34 cellular contexts compared by ENCODE assay signal in genomic region chr5:82661933-82662332, GRCh38.
"Had no signal": no experiment of that assay in that cellular context is flagged by ENCODE, and none has a peak within 500 bp of the region (broad histone marks: within the 10 kb centered on the region; RNA-seq: fewer than 3 reads in every experiment).

No MANE protein-coding gene starts in this region.

- H3K4me1 ChIP-seq: body of pancreas had no signal

- H3K27ac ChIP-seq: body of pancreas, coronary artery, dorsolateral prefrontal cortex, esophagus muscularis mucosa, gastroesophageal sphincter, heart right ventricle, hepatocyte, WERI-Rb-1 had no signal

- DNase-seq: activated B cell treated with CpG ODN at 0.5 μM for 24 hours; activated CD4-positive, alpha-beta memory T cell treated with anti-CD3 and anti-CD28 coated beads for 36 hours; activated CD4-positive, alpha-beta T cell treated with anti-CD3 and anti-CD28 coated beads for 48 hours; activated CD8-positive, alpha-beta memory T cell treated with anti-CD3 and anti-CD28 coated beads, Interleukin-2, amount 10 ng/mL, durations not matched to agents 7 days and 5 days; activated CD8-positive, alpha-beta memory T cell treated with anti-CD3 and anti-CD28 coated beads, Interleukin-2, amount 50 U/mL, for 4 hours; activated CD8-positive, alpha-beta T cell treated with anti-CD3 and anti-CD28 coated beads, Interleukin-2, amount 10 ng/mL, durations not matched to agents 7 days and 5 days; activated effector memory CD4-positive, alpha-beta T cell treated with anti-CD3 and anti-CD28 coated beads, Interleukin-2, amount 50 U/mL, for 16 hours; activated naive CD4-positive, alpha-beta T cell treated with anti-CD3 and anti-CD28 coated beads for 36 hours; activated naive CD8-positive, alpha-beta T cell treated with anti-CD3 and anti-CD28 coated beads for 36 hours; activated naive CD8-positive, alpha-beta T cell treated with anti-CD3 and anti-CD28 coated beads, Interleukin-2, amount 50 U/mL, for 24 hours; activated T-cell treated with anti-CD3 and anti-CD28 coated beads, Interleukin-2, amount 50 U/mL, for 1 hour; activated T-cell treated with anti-CD3 and anti-CD28 coated beads, Interleukin-2, amount 50 U/mL, for 48 hours; amygdala; aorta; body of pancreas; caudate nucleus; cerebellar nuclear complex; dorsolateral prefrontal cortex; effector memory CD8-positive, alpha-beta T cell; foreskin melanocyte; heart right ventricle; T-helper 1 cell; T-helper 17 cell; T1000; WERI-Rb-1 had no signal

- H3K36me3 ChIP-seq: esophagus muscularis mucosa, gastroesophageal sphincter, heart right ventricle, WERI-Rb-1 had no signal

- H3K9me3 ChIP-seq: body of pancreas, esophagus muscularis mucosa, gastroesophageal sphincter, heart right ventricle had no signal

- H3K4me3 ChIP-seq: body of pancreas, coronary artery, dorsolateral prefrontal cortex, esophagus muscularis mucosa, gastroesophageal sphincter, heart right ventricle, hepatocyte had no signal

- H3K4me3 Mint-ChIP-seq: activated B cell treated with CpG ODN at 0.5 μM for 24 hours; activated CD4-positive, alpha-beta memory T cell treated with anti-CD3 and anti-CD28 coated beads for 36 hours; activated CD8-positive, alpha-beta memory T cell treated with anti-CD3 and anti-CD28 coated beads, Interleukin-2, amount 10 ng/mL, durations not matched to agents 7 days and 5 days; activated CD8-positive, alpha-beta T cell treated with anti-CD3 and anti-CD28 coated beads, Interleukin-2, amount 10 ng/mL, durations not matched to agents 7 days and 5 days; activated naive CD4-positive, alpha-beta T cell treated with anti-CD3 and anti-CD28 coated beads for 36 hours; activated naive CD4-positive, alpha-beta T cell treated with anti-CD3 and anti-CD28 coated beads, Interleukin-2, amount 50 U/mL, for 24 hours; activated naive CD8-positive, alpha-beta T cell treated with anti-CD3 and anti-CD28 coated beads for 36 hours; activated naive CD8-positive, alpha-beta T cell treated with anti-CD3 and anti-CD28 coated beads, Interleukin-2, amount 50 U/mL, for 24 hours; activated T-helper 1 cell treated with anti-CD3 and anti-CD28 coated beads, Interleukin-12 subunit alpha, Interleukin-12 subunit beta, Interleukin-2, Interleukin-4 antibody, amounts not matched to agents 30 ng/mL and 10 ng/mL and 1 ng/mL, durations not matched to agents 14 hours and 24 hours and 36 hours; dendritic cell treated with granulocyte-macrophage colony-stimulating factor and Interleukin-4, amounts not matched to agents 40 ng/mL and 50 ng/mL, for 4 days; effector memory CD8-positive, alpha-beta T cell; T-helper 17 cell; T-helper 2 cell treated with Interferon-gamma antibody and Interleukin-4, amounts not matched to agents 5 μg/mL and 100 μg/mL, for 36 hours had no signal

- H3K36me3 Mint-ChIP-seq: activated CD4-positive, alpha-beta memory T cell treated with anti-CD3 and anti-CD28 coated beads for 36 hours; activated CD8-positive, alpha-beta memory T cell treated with anti-CD3 and anti-CD28 coated beads, Interleukin-2, amount 10 ng/mL, durations not matched to agents 7 days and 5 days; activated naive CD4-positive, alpha-beta T cell treated with anti-CD3 and anti-CD28 coated beads, Interleukin-2, amount 50 U/mL, for 24 hours; activated naive CD8-positive, alpha-beta T cell treated with anti-CD3 and anti-CD28 coated beads for 36 hours had no signal

- H3K4me1 Mint-ChIP-seq: activated B cell treated with CpG ODN at 0.5 μM for 24 hours; activated CD8-positive, alpha-beta memory T cell treated with anti-CD3 and anti-CD28 coated beads, Interleukin-2, amount 10 ng/mL, durations not matched to agents 7 days and 5 days; activated naive CD4-positive, alpha-beta T cell treated with anti-CD3 and anti-CD28 coated beads, Interleukin-2, amount 50 U/mL, for 24 hours; activated naive CD8-positive, alpha-beta T cell treated with anti-CD3 and anti-CD28 coated beads, Interleukin-2, amount 50 U/mL, for 24 hours; T-helper 17 cell had no signal

- H3K27me3 Mint-ChIP-seq: activated B cell treated with CpG ODN at 0.5 μM for 24 hours; activated CD4-positive, alpha-beta memory T cell treated with anti-CD3 and anti-CD28 coated beads for 36 hours; activated naive CD4-positive, alpha-beta T cell treated with anti-CD3 and anti-CD28 coated beads, Interleukin-2, amount 50 U/mL, for 24 hours; activated naive CD8-positive, alpha-beta T cell treated with anti-CD3 and anti-CD28 coated beads for 36 hours; activated naive CD8-positive, alpha-beta T cell treated with anti-CD3 and anti-CD28 coated beads, Interleukin-2, amount 50 U/mL, for 24 hours; effector memory CD8-positive, alpha-beta T cell; T-helper 17 cell had no signal

- H3K9me3 Mint-ChIP-seq: activated B cell treated with CpG ODN at 0.5 μM for 24 hours; activated CD4-positive, alpha-beta memory T cell treated with anti-CD3 and anti-CD28 coated beads for 36 hours; activated naive CD4-positive, alpha-beta T cell treated with anti-CD3 and anti-CD28 coated beads for 36 hours; activated naive CD4-positive, alpha-beta T cell treated with anti-CD3 and anti-CD28 coated beads, Interleukin-2, amount 50 U/mL, for 24 hours; activated naive CD8-positive, alpha-beta T cell treated with anti-CD3 and anti-CD28 coated beads for 36 hours; activated naive CD8-positive, alpha-beta T cell treated with anti-CD3 and anti-CD28 coated beads, Interleukin-2, amount 50 U/mL, for 24 hours; activated T-helper 1 cell treated with anti-CD3 and anti-CD28 coated beads, Interleukin-12 subunit alpha, Interleukin-12 subunit beta, Interleukin-2, Interleukin-4 antibody, amounts not matched to agents 30 ng/mL and 10 ng/mL and 1 ng/mL, durations not matched to agents 14 hours and 24 hours and 36 hours; activated T-helper 2 cell treated with anti-CD3 and anti-CD28 coated beads, Interferon-gamma antibody, Interleukin-2, Interleukin-4, amounts not matched to agents 10 μg/mL and 5 μg/mL and 100 μg/mL, durations not matched to agents 14 hours and 24 hours and 36 hours; dendritic cell treated with granulocyte-macrophage colony-stimulating factor and Interleukin-4, amounts not matched to agents 40 ng/mL and 50 ng/mL, for 4 days; effector memory CD8-positive, alpha-beta T cell; T-helper 2 cell treated with Interferon-gamma antibody and Interleukin-4, amounts not matched to agents 5 μg/mL and 100 μg/mL, for 36 hours had no signal

- H3K27ac Mint-ChIP-seq: activated B cell treated with CpG ODN at 0.5 μM for 24 hours; activated CD4-positive, alpha-beta memory T cell treated with anti-CD3 and anti-CD28 coated beads for 36 hours; activated CD8-positive, alpha-beta memory T cell treated with anti-CD3 and anti-CD28 coated beads, Interleukin-2, amount 10 ng/mL, durations not matched to agents 7 days and 5 days; activated CD8-positive, alpha-beta T cell treated with anti-CD3 and anti-CD28 coated beads, Interleukin-2, amount 10 ng/mL, durations not matched to agents 7 days and 5 days; activated naive CD4-positive, alpha-beta T cell treated with anti-CD3 and anti-CD28 coated beads for 36 hours; activated naive CD4-positive, alpha-beta T cell treated with anti-CD3 and anti-CD28 coated beads, Interleukin-2, amount 50 U/mL, for 24 hours; activated naive CD8-positive, alpha-beta T cell treated with anti-CD3 and anti-CD28 coated beads for 36 hours; activated naive CD8-positive, alpha-beta T cell treated with anti-CD3 and anti-CD28 coated beads, Interleukin-2, amount 50 U/mL, for 24 hours; activated T-helper 1 cell treated with anti-CD3 and anti-CD28 coated beads, Interleukin-12 subunit alpha, Interleukin-12 subunit beta, Interleukin-2, Interleukin-4 antibody, amounts not matched to agents 30 ng/mL and 10 ng/mL and 1 ng/mL, durations not matched to agents 14 hours and 24 hours and 36 hours; activated T-helper 2 cell treated with anti-CD3 and anti-CD28 coated beads, Interferon-gamma antibody, Interleukin-2, Interleukin-4, amounts not matched to agents 10 μg/mL and 5 μg/mL and 100 μg/mL, durations not matched to agents 14 hours and 24 hours and 36 hours; dendritic cell treated with granulocyte-macrophage colony-stimulating factor and Interleukin-4, amounts not matched to agents 40 ng/mL and 50 ng/mL, for 4 days; effector memory CD8-positive, alpha-beta T cell; T-helper 17 cell; T-helper 2 cell treated with Interferon-gamma antibody and Interleukin-4, amounts not matched to agents 5 μg/mL and 100 μg/mL, for 36 hours had no signal

- H3K27me3 ChIP-seq: body of pancreas, dorsolateral prefrontal cortex, esophagus muscularis mucosa, gastroesophageal sphincter, heart right ventricle, hepatocyte had no signal
